26 cellular contexts compared by ENCODE assay signal in genomic region chr5:136484808-136485207, GRCh38.
"Had no signal": no experiment of that assay in that cellular context is flagged by ENCODE, and none has a peak within 500 bp of the region (broad histone marks: within the 10 kb centered on the region; RNA-seq: fewer than 3 reads in every experiment).

No MANE protein-coding gene starts in this region.

- H3K27me3 ChIP-seq: adrenal gland, ascending aorta, brain microvascular endothelial cell, gastroesophageal sphincter, neural progenitor cell, stomach, suprapubic skin, tibial nerve had no signal

- H3K9me3 ChIP-seq: adrenal gland, ascending aorta, gastroesophageal sphincter, left ventricle myocardium inferior, stomach, suprapubic skin, tibial nerve had no signal

- DNase-seq: activated CD4-positive, alpha-beta T cell treated with anti-CD3 and anti-CD28 coated beads, Interleukin-2, amount 10 ng/mL, durations not matched to agents 7 days and 5 days; activated CD4-positive, CD25-positive, alpha-beta regulatory T cell treated with anti-CD3 and anti-CD28 coated beads, Interleukin-2, amount 50 U/mL, for 72 hours; activated CD8-positive, alpha-beta T cell treated with anti-CD3 and anti-CD28 coated beads, Interleukin-2, amount 10 ng/mL, durations not matched to agents 7 days and 5 days; activated gamma-delta T cell treated with Interleukin-2 at 50 U/mL for 16 hours; adrenal gland; brain microvascular endothelial cell; caudate nucleus; effector CD4-positive, alpha-beta T cell; head of caudate nucleus; hypothalamus; left ventricle myocardium inferior; naive thymus-derived CD8-positive, alpha-beta T cell; posterior cingulate gyrus; small intestine; stimulated activated CD4-positive, alpha-beta T cell treated with anti-CD3 and anti-CD28 coated beads, Interleukin-2, amount 100 ng/mL, for 24 hours; stomach; WERI-Rb-1 had no signal

- H3K27ac ChIP-seq: adrenal gland, ascending aorta, brain microvascular endothelial cell, gastroesophageal sphincter, left ventricle myocardium inferior, neural progenitor cell, stomach, suprapubic skin, tibial nerve, WERI-Rb-1 had no signal

- H2AFZ ChIP-seq: neural progenitor cell had no signal

- H3K4me2 ChIP-seq: neural progenitor cell had no signal

- H3K9ac ChIP-seq: neural progenitor cell had no signal

- ATAC-seq: activated CD8-positive, alpha-beta T cell treated with anti-CD3 and anti-CD28 coated beads, Interleukin-2, amount 10 ng/mL, durations not matched to agents 7 days and 5 days; activated naive CD4-positive, alpha-beta T cell treated with anti-CD3 and anti-CD28 coated beads, Interleukin-2, amount 50 U/mL, for 72 hours; esophagus mucosa; gastroesophageal sphincter; naive thymus-derived CD8-positive, alpha-beta T cell; sciatic nerve; stimulated activated memory B cell treated with anti-CD40 and anti-IgM and Interleukin-4, amounts not matched to agents 10 μg/mL and 1 μg/mL and 100 μg/mL, for 72 hours had no signal

- H3K36me3 ChIP-seq: adrenal gland, ascending aorta, brain microvascular endothelial cell, gastroesophageal sphincter, left ventricle myocardium inferior, neural progenitor cell, stomach, suprapubic skin, tibial nerve, WERI-Rb-1 had no signal

- H3K4me3 ChIP-seq: adrenal gland, ascending aorta, gastroesophageal sphincter, left ventricle myocardium inferior, neural progenitor cell, stomach, suprapubic skin, tibial nerve had no signal

- H3K4me1 ChIP-seq: adrenal gland, ascending aorta, gastroesophageal sphincter, left ventricle myocardium inferior, neural progenitor cell, stomach, suprapubic skin, tibial nerve had no signal
